Comparison of ENCODE assay signal across 9 cellular contexts in genomic region chr1:60049188-60049587, GRCh38. TPM values are rescaled to one million over a fixed set of nuclear protein-coding genes. Genes with fewer than 3 reads are reported as not detected.
"Had no signal": no experiment of that assay in that cellular context is flagged by ENCODE, and none has a peak within 500 bp of the region (broad histone marks: within the 10 kb centered on the region; RNA-seq: fewer than 3 reads in every experiment).

No MANE protein-coding gene starts in this region.

- FAIRE-seq: HepG2, HTR-8/SVneo had no signal

- H3K4me3 Mint-ChIP-seq: IgD-negative memory B cell had no signal

- DNase-seq: IMR-90, KBM-7, KG1 had no signal

- H3K4me1 Mint-ChIP-seq: IgD-negative memory B cell had no signal

- H3K27ac Mint-ChIP-seq: IgD-negative memory B cell had no signal

- ATAC-seq: HepG2 had no signal

- H3K27ac ChIP-seq: HL-60 had no signal

RNA-seq across cellular contexts. Expression of gene C1orf87, which starts 24.4 kb away (rescaled TPM):
- total RNA-seq: HepG2, HT-29, HT1080, IMR-90 had no signal
- polyA plus RNA-seq: HepG2, IgD-negative memory B cell, IMR-90 had no signal
